In genomic region chr6:43491750-43492661, GRCh38 we compare ENCODE assay signal across 1 cellular context.
TF ChIP-seq lines count a peak whose summit lies in the region.

No MANE protein-coding gene starts in this region.

TF ChIP-seq in GM23338, 12 proteins besides CTCF, POLR2A, EP300 and RAD21 (continued from another document):
- TF ChIP-seq ZNF462 (CRISPR knock-in tag; IDR thresholded peaks at IDR 0.05) = no peak
- TF ChIP-seq ZNF114 (CRISPR knock-in tag; IDR thresholded peaks at IDR 0.05) = no peak
- TF ChIP-seq ETS1 (IDR thresholded peaks at IDR 0.05) = no peak
- TF ChIP-seq ZNF331 (CRISPR knock-in tag; IDR thresholded peaks at IDR 0.05; ENCODE audit: low read depth) = no peak
- no peak for TF ChIP-seq STAT1 (IDR thresholded peaks at IDR 0.05; ENCODE audit: unreplicated experiment)
- TF ChIP-seq EZH2 (IDR thresholded peaks at IDR 0.05; ENCODE audit: low read depth, unreplicated experiment) = no peak
- TF ChIP-seq REST (IDR thresholded peaks at IDR 0.05; ENCODE audit: unreplicated experiment) = no peak
- no peak for TF ChIP-seq EZH2phosphoT487 (IDR thresholded peaks at IDR 0.05; ENCODE audit: unreplicated experiment)
